ENCODE assay signal across 8 cellular contexts in genomic region chr10:6269953-6270867, GRCh38.
DNase-seq lines count a peak whose midpoint lies in the region; ATAC-seq and TF ChIP-seq lines count a peak whose summit lies in the region.

No MANE protein-coding gene starts in this region.

- H3K4me1 ChIP-seq in right atrium auricular region: no peaks in the 10 kb centered on the region

- peak; percentile 56 for DNase-seq in T-helper 9 cell
- peak; percentile 82 for DNase-seq in central memory CD4-positive, alpha-beta T cell
- DNase-seq in stimulated activated CD8-positive, alpha-beta memory T cell treated with anti-CD3 and anti-CD28 coated beads, Interleukin-15, amount 100 ng/mL, for 24 hours (ENCODE audit: low read depth): peak; percentile 26
- no peak for DNase-seq in DMS79 (lab: John Stamatoyannopoulos, UW)
- DNase-seq in NCI-H1092 treated with DMSO at 0.1 percent for 48 hours (lab: John Stamatoyannopoulos, UW): no peak
- DNase-seq in right atrium auricular region (ENCODE audit: low spot score): no peak

- ATAC-seq in GM18505 (IDR thresholded peaks at IDR 0.05; ENCODE audit: unreplicated experiment) (peak; percentile 65), HG02884 (IDR thresholded peaks at IDR 0.05; ENCODE audit: unreplicated experiment) (peak; percentile 72)

- no peak overlapping the region for H3K4me3 ChIP-seq in right atrium auricular region

- TF ChIP-seq POLR2A in GM18505 (IDR thresholded peaks at IDR 0.05; ENCODE audit: borderline replicate concordance, extremely low read depth, insufficient read depth, insufficient read length): no peak

- no peak overlapping the region for H3K27ac ChIP-seq in right atrium auricular region

- no peaks in the 10 kb centered on the region for H3K27me3 ChIP-seq in right atrium auricular region

- no peaks in the 10 kb centered on the region for H3K9me3 ChIP-seq in right atrium auricular region

- TF ChIP-seq CTCF in right atrium auricular region (IDR thresholded peaks at IDR 0.05): no peak

- no peaks in the 10 kb centered on the region for H3K36me3 ChIP-seq in right atrium auricular region

Comparison
In these comparisons a context has a peak if more than half of its experiments do, and no peak if none do; other contexts are left out.
1. DNase-seq: peak in T-helper 9 cell (single experiment), central memory CD4-positive, alpha-beta T cell (single experiment) and stimulated activated CD8-positive, alpha-beta memory T cell treated with anti-CD3 and anti-CD28 coated beads, Interleukin-15, amount 100 ng/mL, for 24 hours (single experiment); none in DMS79 (single experiment), NCI-H1092 treated with DMSO at 0.1 percent for 48 hours (single experiment) and right atrium auricular region (single experiment).